Comparison of ENCODE assay signal across 9 cellular contexts in genomic region chr19:49151339-49152217, GRCh38. TPM values are rescaled to one million over a fixed set of nuclear protein-coding genes. Genes with fewer than 3 reads are reported as not detected.
DNase-seq lines count a peak whose midpoint lies in the region; ATAC-seq, FAIRE-seq and TF ChIP-seq lines count a peak whose summit lies in the region.
"Had no signal": no experiment of that assay in that cellular context is flagged by ENCODE, and none has a peak within 500 bp of the region (broad histone marks: within the 10 kb centered on the region; RNA-seq: fewer than 3 reads in every experiment).

No MANE protein-coding gene starts in this region.

- peak overlapping the region; percentile 60 for H3K27ac Mint-ChIP-seq in Calu3 (ENCODE audit: unreplicated experiment)
- no peak overlapping the region for H3K27ac Mint-ChIP-seq in central memory CD8-positive, alpha-beta T cell (ENCODE audit: low read depth)

- H3K4me3 ChIP-seq in suprapubic skin = peak overlapping the region; percentile 69

- no peaks in the 10 kb centered on the region for H3K36me3 ChIP-seq in suprapubic skin

- peak overlapping the region; percentile 84 for H3K27ac ChIP-seq in suprapubic skin

- no peak for FAIRE-seq in GM12891 (lab: Jason Lieb, UNC)

- H3K9me3 Mint-ChIP-seq in Calu3 (ENCODE audit: low read depth, unreplicated experiment) = peaks cover 16% of the 10 kb centered on the region
- H3K9me3 Mint-ChIP-seq in central memory CD8-positive, alpha-beta T cell = peaks cover 8% of the 10 kb centered on the region

- peaks cover 48% of the 10 kb centered on the region for H3K36me3 Mint-ChIP-seq in Calu3 (ENCODE audit: insufficient read depth, unreplicated experiment)
- peaks cover 4% of the 10 kb centered on the region for H3K36me3 Mint-ChIP-seq in central memory CD8-positive, alpha-beta T cell (ENCODE audit: insufficient read depth)

- TF ChIP-seq POLR2A in suprapubic skin (IDR thresholded peaks at IDR 0.05) = no peak
- no peak for TF ChIP-seq POLR2A in GM12891 (IDR thresholded peaks at IDR 0.05; ENCODE audit: low read depth, low read length)

- CTCF ChIA-PET in Calu3 (lab: Charles Lee) = interaction anchor here (1.6 to 3.0 kb wide), 2 partner anchors 11 to 47 kb away, joined by 3 to 22 read pairs; no protein-coding TSS in a partner anchor

- WGBS in suprapubic skin = 5% methylated on average over 42 of the region's 42 CpGs

- DNase-seq in Calu3 = peak; percentile 87
- peak; percentile 51 for DNase-seq in RPMI7951 (ENCODE audit: low read depth)
- no peak for DNase-seq in central memory CD8-positive, alpha-beta T cell (ENCODE audit: low spot score in 2 of 2)
- peak; percentile 69 for DNase-seq in left kidney (ENCODE audit: low read depth, low spot score)
- DNase-seq in suprapubic skin (ENCODE audit: low spot score in 2 of 2) = peak; percentile 92
- DNase-seq in GM12891 (ENCODE audit: insufficient read length, low spot score) = no peak
- no peak for DNase-seq in GM19240 (ENCODE audit: insufficient read length, low spot score)

- no peaks in the 10 kb centered on the region for H3K27me3 ChIP-seq in suprapubic skin

- H3K27me3 Mint-ChIP-seq in Calu3 (ENCODE audit: unreplicated experiment) = peaks cover 77% of the 10 kb centered on the region
- peaks cover 94% of the 10 kb centered on the region for H3K27me3 Mint-ChIP-seq in central memory CD8-positive, alpha-beta T cell

- no peak for ATAC-seq in central memory CD8-positive, alpha-beta T cell (replicated peaks; ENCODE audit: extremely low read depth, poor library complexity, severe bottlenecking)

- intact Hi-C loops in Calu3 (cut with micrococcal nuclease; ENCODE audit: unreplicated experiment) = no loop called here

- peaks cover 37% of the 10 kb centered on the region for H3K4me1 ChIP-seq in suprapubic skin

- no TSS peak for BruUV-seq in Calu3 (replicated peaks; lab: Mats Ljungman, UMichigan)

- H3K4me1 Mint-ChIP-seq in Calu3 (ENCODE audit: low read depth, unreplicated experiment) = peaks cover 9% of the 10 kb centered on the region
- peaks cover 30% of the 10 kb centered on the region for H3K4me1 Mint-ChIP-seq in central memory CD8-positive, alpha-beta T cell

- no peaks in the 10 kb centered on the region for H3K9me3 ChIP-seq in suprapubic skin

- H3K4me3 Mint-ChIP-seq in Calu3 (ENCODE audit: low read depth, unreplicated experiment) = peak overlapping the region; percentile 51
- H3K4me3 Mint-ChIP-seq in central memory CD8-positive, alpha-beta T cell = peak overlapping the region; percentile 54

- no peak for TF ChIP-seq EP300 in Ishikawa (IDR thresholded peaks at IDR 0.05; ENCODE audit: borderline replicate concordance)
- no peak for TF ChIP-seq EP300 in suprapubic skin (IDR thresholded peaks at IDR 0.05)

- TF ChIP-seq RAD21 in Ishikawa (IDR thresholded peaks at IDR 0.05; ENCODE audit: low read depth) = no peak; the same call in 1 of the 2 replicates

- TF ChIP-seq CTCF in Calu3 (IDR thresholded peaks at IDR 0.05; ENCODE audit: unreplicated experiment) = no peak
- no peak for TF ChIP-seq CTCF in suprapubic skin (IDR thresholded peaks at IDR 0.05)

TF ChIP-seq in Ishikawa, 13 proteins besides CTCF, POLR2A, EP300 and RAD21 (continues in another document):
- TF ChIP-seq TEAD4 (IDR thresholded peaks at IDR 0.05) (no peak), FOXM1 (IDR thresholded peaks at IDR 0.05; ENCODE audit: borderline replicate concordance, low read depth) (no peak), NFIC (IDR thresholded peaks at IDR 0.05) (no peak), CREB1 (IDR thresholded peaks at IDR 0.05; ENCODE audit: low read depth) (no peak), REST (IDR thresholded peaks at IDR 0.05; ENCODE audit: low read depth) (no peak), TAF1 (IDR thresholded peaks at IDR 0.05; ENCODE audit: low read depth) (0 out of 2 replicates have a peak, but pooled peaks have one; percentile 28), YY1 (IDR thresholded peaks at IDR 0.05; ENCODE audit: low read depth) (no peak), EGR1 (IDR thresholded peaks at IDR 0.05) (0 out of 2 replicates have a peak, but pooled peaks have one; percentile 14), ZBTB7A (IDR thresholded peaks at IDR 0.05; ENCODE audit: low read depth) (0 out of 2 replicates have a peak, but pooled peaks have one; percentile 80), TCF12 (IDR thresholded peaks at IDR 0.05; ENCODE audit: low read depth) (0 out of 2 replicates have a peak, but pooled peaks have one; percentile 39)

TF ChIP-seq in GM12891, 5 proteins besides CTCF, POLR2A, EP300 and RAD21:
- TF ChIP-seq TAF1 (IDR thresholded peaks at IDR 0.05; ENCODE audit: low read depth, low read length) (no peak), POLR2AphosphoS5 (IDR thresholded peaks at IDR 0.05; ENCODE audit: low read depth, low read length) (no peak), POU2F2 (IDR thresholded peaks at IDR 0.05; ENCODE audit: low read depth, low read length) (no peak), SPI1 (IDR thresholded peaks at IDR 0.05; ENCODE audit: low read depth, low read length) (no peak)
TF ChIP-seq in GM12891: peak in this region for 0.

RNA-seq across cellular contexts. Expression of gene HRC, which starts 3.6 kb away (rescaled TPM):
- total RNA-seq in Calu3 (2022) = not detected in 2 replicates
- total RNA-seq in RPMI7951 (2014; rRNA removed; shearing (Covaris generic)) = under 0.01 TPM in 1 of 2 replicates, not detected in the other
- 1 to 10 TPM in 1 of 4 donors, under 1 TPM in 2, not detected in 1; 0.47 to 1.0 (median 0.53) TPM for total RNA-seq in suprapubic skin
- not detected for polyA plus RNA-seq in GM12891 (2012; ENCODE audit: low read depth, missing spikeins)
- total RNA-seq: pulmonary artery endothelial cell had no signal

RNA-seq across cellular contexts. Expression of gene TRPM4, which starts 6.0 kb away (rescaled TPM):
- total RNA-seq in Calu3 (2022) (70.0 and 79.9 TPM in 2 replicates), suprapubic skin (10 to 100 TPM; 45.2 to 87.6 (median 62.4) TPM)
- 8.3 and 9.7 TPM in 2 replicates for total RNA-seq in RPMI7951 (2014; rRNA removed; shearing (Covaris generic))
- polyA plus RNA-seq in GM12891 (2012; ENCODE audit: low read depth, missing spikeins) = not detected

RNA-seq across cellular contexts. Expression of gene PPFIA3, which starts 32.2 kb away (rescaled TPM):
- total RNA-seq in Calu3 (2022) (4.9 and 6.0 TPM in 2 replicates), suprapubic skin (10 to 100 TPM; 42.7 to 50.1 (median 46.6) TPM)
- total RNA-seq in RPMI7951 (2014; rRNA removed; shearing (Covaris generic)) = 8.3 and 10.4 TPM in 2 replicates
- polyA plus RNA-seq in GM12891 (2012; ENCODE audit: low read depth, missing spikeins) = 0.27 TPM

RNA-seq across cellular contexts. Expression of gene C19orf73, which starts 32.6 kb away (rescaled TPM):
- total RNA-seq in Calu3 (2022) (1.9 and 2.0 TPM in 2 replicates), suprapubic skin (1 to 10 TPM in 3 of 4 donors, not detected in 1; 5.2 to 9.3 (median 5.9) TPM)
- total RNA-seq in RPMI7951 (2014; rRNA removed; shearing (Covaris generic)) = 4.4 and 5.3 TPM in 2 replicates
- polyA plus RNA-seq in GM12891 (2012; ENCODE audit: low read depth, missing spikeins) = 0.67 TPM

RNA-seq across cellular contexts. Expression of gene LIN7B, which starts 37.4 kb away (rescaled TPM):
- total RNA-seq in Calu3 (2022) (7.0 and 7.5 TPM in 2 replicates), suprapubic skin (10 to 100 TPM; 20.0 to 39.8 (median 32.3) TPM)
- 6.0 and 14.6 TPM in 2 replicates for total RNA-seq in RPMI7951 (2014; rRNA removed; shearing (Covaris generic))
- 0.73 TPM for polyA plus RNA-seq in GM12891 (2012; ENCODE audit: low read depth, missing spikeins)

Comparison
In these comparisons a context has a peak if more than half of its experiments do, and no peak if none do; other contexts are left out.
1. DNase-seq: peak in Calu3 (single experiment), RPMI7951 (single experiment), left kidney (single experiment) and suprapubic skin (2 of 2); none in central memory CD8-positive, alpha-beta T cell (0 of 2), GM12891 (single experiment) and GM19240 (single experiment).